Comparison of ENCODE assay signal across 19 cellular contexts in the genomic region with DNA sequence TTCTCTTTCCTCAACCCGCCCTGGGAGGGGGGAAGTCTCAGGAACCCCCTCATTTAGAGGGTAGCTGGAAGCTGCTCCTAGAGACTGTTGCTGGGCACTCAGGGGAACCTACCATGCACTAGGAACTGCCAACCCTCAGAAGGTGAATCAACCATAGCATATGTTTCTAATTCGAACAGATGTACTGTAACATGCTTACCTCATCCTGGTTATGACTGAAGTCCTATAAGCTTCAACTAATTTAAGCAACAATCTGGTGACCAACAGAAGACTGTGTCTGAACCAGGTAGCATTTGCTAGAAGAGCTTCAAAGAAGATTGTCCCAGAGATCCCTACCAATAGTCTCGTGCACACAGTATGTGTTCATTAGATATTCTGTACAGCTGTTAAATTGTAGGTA.
DNase-seq lines count a peak whose midpoint lies in the region; ATAC-seq and TF ChIP-seq lines count a peak whose summit lies in the region.
"Had no signal": no experiment of that assay in that cellular context is flagged by ENCODE, and none has a peak within 500 bp of the region (broad histone marks: within the 10 kb centered on the region; RNA-seq: fewer than 3 reads in every experiment).

No MANE protein-coding gene starts in this region.

- DNase-seq in DMS 273 (lab: John Stamatoyannopoulos, UW; ENCODE audit: unreplicated experiment) (peak; percentile 93), HCEC 1CT (peak; percentile 7), NCI-H2171 treated with DMSO at 0.1 percent for 48 hours (lab: John Stamatoyannopoulos, UW) (peak; percentile 68), fibroblast of mammary gland (ENCODE audit: low read depth) (peak; percentile 53), NCI-H345 treated with DMSO at 0.1 percent for 48 hours (lab: John Stamatoyannopoulos, UW; ENCODE audit: unreplicated experiment) (no peak), NCI-H2029 treated with DMSO at 0.1 percent for 48 hours (lab: John Stamatoyannopoulos, UW) (no peak), COLO829 (ENCODE audit: low spot score) (no peak)
- DNase-seq: CD4-positive, CD25-positive, alpha-beta regulatory T cell; Karpas-422; NCI-H1092 treated with DMSO at 0.1 percent for 48 hours; NCI-H1436; NCI-H1930; NCI-H2227 treated with DMSO at 0.1 percent for 48 hours; NCI-H510A; SHP77 treated with DMSO at 0.1 percent for 48 hours; T-helper 1 cell had no signal

- no peak overlapping the region for H3K4me3 ChIP-seq in fibroblast of mammary gland (ENCODE audit: control insufficient read depth, low read depth, low read length)
- H3K4me3 ChIP-seq: BLaER1 had no signal

- TF ChIP-seq CTCF in fibroblast of mammary gland (conservative IDR thresholded peaks at IDR 0.05; ENCODE audit: control insufficient read depth, insufficient read depth, low read depth, low read length) = no peak

- ATAC-seq in HG03108 (IDR thresholded peaks at IDR 0.05; ENCODE audit: unreplicated experiment) = no peak
- ATAC-seq: Panc1 had no signal

Comparison
In these comparisons a context has a peak if more than half of its experiments do, and no peak if none do; other contexts are left out.
1. DNase-seq: peak in DMS 273 (single experiment), HCEC 1CT (single experiment), NCI-H2171 treated with DMSO at 0.1 percent for 48 hours (single experiment) and fibroblast of mammary gland (single experiment); none in NCI-H345 treated with DMSO at 0.1 percent for 48 hours (single experiment), NCI-H2029 treated with DMSO at 0.1 percent for 48 hours (single experiment) and COLO829 (single experiment).